In the genomic region with DNA sequence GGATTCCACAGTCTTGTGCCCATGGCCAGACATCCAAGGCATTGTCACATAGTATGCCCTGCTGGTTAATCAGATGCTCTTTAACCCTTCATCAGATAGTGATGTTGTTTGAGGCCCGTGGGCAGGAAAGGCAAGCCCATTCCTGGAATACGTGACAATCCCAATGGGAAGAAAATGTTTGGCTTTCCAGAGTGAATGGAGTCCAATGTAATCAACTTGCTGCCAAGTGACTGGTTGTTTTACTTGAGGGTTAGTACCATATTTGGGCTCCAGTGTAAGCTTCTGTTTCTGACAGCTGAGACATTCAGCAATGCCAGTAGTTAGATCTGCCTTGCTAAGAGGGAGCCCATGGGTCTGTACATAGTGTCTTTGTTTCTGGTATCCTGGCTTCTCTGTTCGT, we compare ENCODE assay signal across 30 cellular contexts.
"Had no signal": no experiment of that assay in that cellular context is flagged by ENCODE, and none has a peak within 500 bp of the region (broad histone marks: within the 10 kb centered on the region; RNA-seq: fewer than 3 reads in every experiment).

No MANE protein-coding gene starts in this region.

- H3K27ac ChIP-seq: KMS-11, Peyer's patch, VCaP had no signal

- H3K27me3 ChIP-seq: Peyer's patch had no signal

- ATAC-seq: activated T-cell treated with anti-CD3 and anti-CD28 coated beads, Interleukin-2, amount 50 U/mL, for 4 hours; PC-3 had no signal

- H3K9me3 ChIP-seq: Peyer's patch had no signal

- DNase-seq: activated B cell treated with CpG ODN at 0.5 μM for 24 hours; activated CD4-positive, alpha-beta memory T cell treated with anti-CD3 and anti-CD28 coated beads for 36 hours; activated CD4-positive, alpha-beta T cell treated with anti-CD3 and anti-CD28 coated beads for 4 hours; activated CD4-positive, alpha-beta T cell treated with anti-CD3 and anti-CD28 coated beads, Interleukin-2, amount 50 U/mL, for 1 hour; activated CD4-positive, CD25-positive, alpha-beta regulatory T cell treated with anti-CD3 and anti-CD28 coated beads, Interleukin-2, amount 50 U/mL, for 72 hours; activated CD8-positive, alpha-beta memory T cell treated with anti-CD3 and anti-CD28 coated beads, Interleukin-2, amount 50 U/mL, for 4 hours; activated effector memory CD4-positive, alpha-beta T cell treated with Interleukin-2 at 50 U/mL for 16 hours; activated naive CD4-positive, alpha-beta T cell treated with anti-CD3 and anti-CD28 coated beads, Interleukin-2, amount 10 ng/mL, durations not matched to agents 7 days and 5 days; activated naive CD8-positive, alpha-beta T cell treated with anti-CD3 and anti-CD28 coated beads for 36 hours; activated T-cell treated with anti-CD3 and anti-CD28 coated beads for 4 hours; activated T-cell treated with anti-CD3 and anti-CD28 coated beads, Interleukin-2, amount 50 U/mL, for 4 hours; amniotic stem cell; MM.1S; MV-4-11; NCI-H1092; NCI-H1436 treated with DMSO at 0.1 percent for 48 hours; NCI-H1694 treated with DMSO at 0.1 percent for 48 hours; NCI-H2029; NCI-H345; NCI-H524 treated with DMSO at 0.1 percent for 48 hours; NK-92 treated with Interleukin-12 subunit alpha and Interleukin-12 subunit beta, amount 100 ng/mL, for 24 hours; PC-3; Peyer's patch; RPMI8226; SW 1271; T-helper 1 cell; T-helper 2 cell; T-helper 9 cell had no signal

- H3K4me3 ChIP-seq: Peyer's patch had no signal

- H3K36me3 ChIP-seq: Peyer's patch had no signal

- H3K4me1 ChIP-seq: Peyer's patch had no signal
